8 cellular contexts compared by ENCODE assay signal in genomic region chr12:108515916-108516315, GRCh38.
A peak's percentile ranks its signal among the peaks of the same experiment; 100 is the strongest.
DNase-seq lines count a peak whose midpoint lies in the region; TF ChIP-seq lines count a peak whose summit lies in the region.

No MANE protein-coding gene starts in this region.

- H3K27ac ChIP-seq in OCI-LY1 (ENCODE audit: low read depth, low read length, poor library complexity, severe bottlenecking) (peak overlapping the region; percentile 32), parathyroid adenoma (no peak overlapping the region)

- H2AFZ ChIP-seq in OCI-LY1 (ENCODE audit: low read length) (no peak overlapping the region), parathyroid adenoma (peak overlapping the region; percentile 91)

- H3K4me3 ChIP-seq in GM08714 (ENCODE audit: low read length), result peak overlapping the region; percentile 77
- peak overlapping the region; percentile 94 for H3K4me3 ChIP-seq in OCI-LY1 (ENCODE audit: low read depth, low read length, poor library complexity, severe bottlenecking)
- peak overlapping the region; percentile 55 for H3K4me3 ChIP-seq in endocrine pancreas (ENCODE audit: control insufficient read depth, insufficient read depth, low read length)
- peak overlapping the region; percentile 79 for H3K4me3 ChIP-seq in parathyroid adenoma (ENCODE audit: low read depth, low read length)

- H3K27me3 ChIP-seq in OCI-LY1 (ENCODE audit: insufficient read depth, low read length) (no peaks in the 10 kb centered on the region), endocrine pancreas (ENCODE audit: control insufficient read depth, insufficient read depth, low read length) (no peaks in the 10 kb centered on the region), parathyroid adenoma (ENCODE audit: control insufficient read depth, insufficient read depth, low read length) (no peaks in the 10 kb centered on the region)

- H3K9ac ChIP-seq in OCI-LY1 (ENCODE audit: low read length), result peak overlapping the region; percentile 92
- H3K9ac ChIP-seq in endocrine pancreas (ENCODE audit: control insufficient read depth, insufficient read depth, low read length), result peak overlapping the region; percentile 4
- H3K9ac ChIP-seq in parathyroid adenoma, result peak overlapping the region; percentile 32

- DNase-seq in NCI-H2081 treated with DMSO at 0.1 percent for 48 hours (lab: John Stamatoyannopoulos, UW) (no peak), iPS-NIHi7 (ENCODE audit: extremely low spot score) (no peak), NK-92 (lab: John Stamatoyannopoulos, UW; ENCODE audit: unreplicated experiment) (no peak), NCI-H774 (lab: John Stamatoyannopoulos, UW) (no peak)

- H3K9me3 ChIP-seq in OCI-LY1 (ENCODE audit: low read length), result no peaks in the 10 kb centered on the region
- H3K9me3 ChIP-seq in endocrine pancreas (ENCODE audit: control insufficient read depth, low read length), result no peaks in the 10 kb centered on the region
- H3K9me3 ChIP-seq in parathyroid adenoma (ENCODE audit: control insufficient read depth, low read length), result no peaks in the 10 kb centered on the region

- peaks cover 18% of the 10 kb centered on the region for H3K4me1 ChIP-seq in OCI-LY1 (ENCODE audit: insufficient read depth, low read length, severe bottlenecking)
- no peaks in the 10 kb centered on the region for H3K4me1 ChIP-seq in endocrine pancreas (ENCODE audit: control insufficient read depth, insufficient read depth, low read length)
- H3K4me1 ChIP-seq in parathyroid adenoma, result peaks cover 6% of the 10 kb centered on the region

- H3K9me2 ChIP-seq in OCI-LY1 (ENCODE audit: low read depth, low read length), result no peaks in the 10 kb centered on the region

- TF ChIP-seq CTCF in OCI-LY1 (IDR thresholded peaks at IDR 0.05; ENCODE audit: low read length), result no peak
- TF ChIP-seq CTCF in parathyroid adenoma (IDR thresholded peaks at IDR 0.05), result no peak

- H3K4me2 ChIP-seq in OCI-LY1 (ENCODE audit: low read length) (peak overlapping the region; percentile 97), parathyroid adenoma (ENCODE audit: low read length) (peak overlapping the region; percentile 95)

- H3F3A ChIP-seq in OCI-LY1 (ENCODE audit: insufficient read depth, low read length), result no peaks in the 10 kb centered on the region

- H3K36me3 ChIP-seq in OCI-LY1 (ENCODE audit: insufficient read depth, low read length) (peaks cover 29% of the 10 kb centered on the region), endocrine pancreas (ENCODE audit: control insufficient read depth, insufficient read depth, low read length) (no peaks in the 10 kb centered on the region), parathyroid adenoma (ENCODE audit: control insufficient read depth, insufficient read depth, low read length) (no peaks in the 10 kb centered on the region)

- H4K20me1 ChIP-seq in OCI-LY1 (ENCODE audit: insufficient read depth, low read length), result no peaks in the 10 kb centered on the region

- H3K79me2 ChIP-seq in OCI-LY1 (ENCODE audit: insufficient read depth, low read length) (no peaks in the 10 kb centered on the region), parathyroid adenoma (no peaks in the 10 kb centered on the region)

Comparison
In these comparisons a context has a peak if more than half of its experiments do, and no peak if none do; other contexts are left out.
1. H3K9ac ChIP-seq: peak in every context shown above with its lines; median percentile 92 in OCI-LY1; 32 in parathyroid adenoma; 4 in endocrine pancreas.